ENCODE assay signal across 8 cellular contexts in the genomic region with DNA sequence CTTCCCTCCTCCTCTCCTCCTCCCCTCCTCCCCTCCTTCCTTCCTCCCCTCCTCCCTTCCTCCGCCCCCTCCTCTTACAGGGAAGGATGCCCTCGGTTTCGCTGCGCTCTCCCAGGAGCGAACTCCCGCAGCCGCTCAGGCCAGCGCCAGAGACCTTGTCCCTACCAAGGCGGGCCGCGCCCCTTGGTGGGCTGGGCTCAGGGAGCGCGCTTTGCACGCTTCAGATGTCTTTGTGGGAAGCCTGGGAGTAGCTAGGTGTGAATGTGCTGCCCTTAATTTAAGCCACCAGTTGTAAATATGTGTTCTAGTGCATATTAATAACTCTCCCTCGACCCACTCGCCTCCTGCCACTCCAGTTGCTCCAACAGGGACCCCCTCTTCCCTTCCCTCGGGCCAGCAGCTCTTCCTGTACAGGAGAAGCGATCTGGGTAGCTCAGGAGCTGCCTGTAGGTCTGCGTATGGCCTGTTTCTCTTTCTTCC. TPM values are rescaled to one million over a fixed set of nuclear protein-coding genes. Genes with fewer than 3 reads are reported as not detected.
DNase-seq lines count a peak whose midpoint lies in the region; ATAC-seq lines count a peak whose summit lies in the region.

No MANE protein-coding gene starts in this region.

- H3K9me3 ChIP-seq in SJSA1 (replicated peaks) (no peaks in the 10 kb centered on the region), ectodermal cell (ENCODE audit: control insufficient read depth, low read length) (no peaks in the 10 kb centered on the region), mucosa of rectum (ENCODE audit: control insufficient read depth in 2 of 2, low read length in 2 of 2) (no peaks in the 10 kb centered on the region)

- DNase-seq in NCI-H1436 (lab: John Stamatoyannopoulos, UW) (peak; percentile 20), NCI-H1436 treated with DMSO at 0.1 percent for 48 hours (lab: John Stamatoyannopoulos, UW) (no peak), SJSA1 (ENCODE audit: low read depth in 1 of 2, low spot score in 2 of 2) (no peak), NCI-H2196 treated with DMSO at 0.1 percent for 48 hours (lab: John Stamatoyannopoulos, UW; ENCODE audit: unreplicated experiment) (no peak)

- H3K27ac ChIP-seq in SJSA1: no peak overlapping the region
- H3K27ac ChIP-seq in ectodermal cell (ENCODE audit: insufficient read depth, low read depth, low read length, poor library complexity, severe bottlenecking): no peak overlapping the region
- H3K27ac ChIP-seq in mucosa of rectum (ENCODE audit: low read depth in 2 of 2, low read length in 2 of 2): no peak overlapping the region

- H3K27me3 ChIP-seq in SJSA1 (replicated peaks) (peaks cover 14% of the 10 kb centered on the region), ectodermal cell (ENCODE audit: control insufficient read depth, insufficient read depth, low read length, poor library complexity, severe bottlenecking) (peaks cover 38% of the 10 kb centered on the region), mucosa of rectum (ENCODE audit: control insufficient read depth in 2 of 2, insufficient read depth in 2 of 2, low read length in 2 of 2) (peaks cover 13 to 22% of the 10 kb centered on the region in 2 donors)

- H3K4me1 ChIP-seq in SJSA1 (replicated peaks) (peaks cover 4% of the 10 kb centered on the region), ectodermal cell (ENCODE audit: control insufficient read depth, insufficient read depth, low read length) (peaks cover 10% of the 10 kb centered on the region), mucosa of rectum (ENCODE audit: control insufficient read depth in 2 of 2, insufficient read depth in 2 of 2, low read length in 2 of 2) (peaks cover 0 to 9% of the 10 kb centered on the region in 2 donors)

- ATAC-seq in HG03457 (IDR thresholded peaks at IDR 0.05; ENCODE audit: unreplicated experiment): no peak
- no peak for ATAC-seq in HG03025 (IDR thresholded peaks at IDR 0.05; ENCODE audit: low FRiP score, unreplicated experiment)

- H3K36me3 ChIP-seq in SJSA1 (no peaks in the 10 kb centered on the region), ectodermal cell (ENCODE audit: control insufficient read depth, insufficient read depth, low read length) (no peaks in the 10 kb centered on the region), mucosa of rectum (ENCODE audit: control insufficient read depth in 2 of 2, insufficient read depth in 2 of 2, low read length in 2 of 2) (no peaks in the 10 kb centered on the region)

- WGBS in ectodermal cell, 2 experiments: 2 to 5% methylated on average over 19 of the region's 19 CpGs

- H3K4me3 ChIP-seq in SJSA1 (peak overlapping the region; percentile 47), ectodermal cell (ENCODE audit: insufficient read depth, low read depth, low read length) (peak overlapping the region; percentile 76), mucosa of rectum (ENCODE audit: low read length in 2 of 2) (peak overlapping the region; percentile 66 to 69)

- H3K9ac ChIP-seq in mucosa of rectum (ENCODE audit: low read depth in 1 of 2, low read length in 2 of 2): no peak overlapping the region

RNA-seq across cellular contexts. Expression of gene MAP3K9, which starts 13.4 kb away (rescaled TPM):
- total RNA-seq in SJSA1 (2014; rRNA removed; shearing (Covaris generic)): 0.22 and 0.68 TPM in 2 replicates
- 11.4 TPM for polyA plus RNA-seq in ectodermal cell (2013, experiment 1 of 4)
- polyA plus RNA-seq in ectodermal cell (2013, experiment 2 of 4): 14.6 TPM
- polyA plus RNA-seq in ectodermal cell (2013, experiment 3 of 4): 7.6 TPM
- 9.2 TPM for polyA plus RNA-seq in ectodermal cell (2013, experiment 4 of 4)
